ENCODE assay signal across 10 cellular contexts in the genomic region with DNA sequence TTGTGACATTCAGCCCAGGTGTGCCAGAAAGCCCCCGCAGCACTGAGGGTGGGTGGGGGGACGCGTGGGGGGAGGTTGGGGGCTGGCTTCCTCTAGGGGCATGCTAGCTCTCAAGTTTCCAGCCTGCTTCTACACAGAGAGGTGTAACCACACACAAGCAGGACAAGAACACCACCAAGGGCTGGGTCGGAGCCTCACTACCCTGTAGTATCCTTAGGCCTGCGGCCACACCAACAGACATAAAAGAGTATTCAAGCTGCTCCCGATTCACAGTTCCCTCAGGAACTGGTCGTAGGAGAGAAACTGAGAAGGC. TPM values are rescaled to one million over a fixed set of nuclear protein-coding genes. Genes with fewer than 3 reads are reported as not detected.
A peak's percentile ranks its signal among the peaks of the same experiment; 100 is the strongest.
DNase-seq lines count a peak whose midpoint lies in the region; ATAC-seq and TF ChIP-seq lines count a peak whose summit lies in the region.
"Had no signal": no experiment of that assay in that cellular context is flagged by ENCODE, and none has a peak within 500 bp of the region (broad histone marks: within the 10 kb centered on the region; RNA-seq: fewer than 3 reads in every experiment).

No MANE protein-coding gene starts in this region.

- H3K79me2 ChIP-seq in mammary epithelial cell (ENCODE audit: insufficient read depth, low read length) (peaks cover 66% of the 10 kb centered on the region), mesendoderm (ENCODE audit: control insufficient read depth, insufficient read depth, low read length) (peaks cover 45% of the 10 kb centered on the region), PC-9 (ENCODE audit: low read depth) (peaks cover 35% of the 10 kb centered on the region)

- no peak overlapping the region for H2BK15ac ChIP-seq in mesendoderm (replicated peaks; ENCODE audit: low read depth)

- H2BK120ac ChIP-seq in mesendoderm (ENCODE audit: low read depth, low read length): no peak overlapping the region

- H3K4me2 ChIP-seq in mammary epithelial cell (ENCODE audit: insufficient read depth, low read depth, low read length) (peak overlapping the region; percentile 86), mesendoderm (ENCODE audit: low read length) (peak overlapping the region; percentile 73), PC-9 (no peak overlapping the region)

- H3K27me3 ChIP-seq in right atrium auricular region: no peaks in the 10 kb centered on the region
- H3K27me3 ChIP-seq in mammary epithelial cell (ENCODE audit: insufficient read depth, low read length): no peaks in the 10 kb centered on the region
- no peaks in the 10 kb centered on the region for H3K27me3 ChIP-seq in mesendoderm (ENCODE audit: insufficient read depth, low read length, poor library complexity)
- no peaks in the 10 kb centered on the region for H3K27me3 ChIP-seq in PC-9 (ENCODE audit: insufficient read depth, low read depth)

- no peak overlapping the region for H4K5ac ChIP-seq in mesendoderm (ENCODE audit: low read length)

- 73% methylated on average over 3 of the region's 7 CpGs for WGBS in mammary epithelial cell (ENCODE audit: low coverage, missing lambda C conversion rate)
- WGBS in mesendoderm (ENCODE audit: extremely low coverage, insufficient coverage, low lambda C conversion rate): no CpG with 5 or more reads among the region's 7 CpGs

- H4K20me1 ChIP-seq in mammary epithelial cell (ENCODE audit: insufficient read depth, low read length): no peaks in the 10 kb centered on the region
- H4K20me1 ChIP-seq in PC-9 (ENCODE audit: insufficient read depth): no peaks in the 10 kb centered on the region; the same call in 1 of the 2 replicates

- H3K9me3 ChIP-seq in right atrium auricular region: no peaks in the 10 kb centered on the region
- no peaks in the 10 kb centered on the region for H3K9me3 ChIP-seq in mammary epithelial cell (replicated peaks; ENCODE audit: insufficient read depth, low read length)
- no peaks in the 10 kb centered on the region for H3K9me3 ChIP-seq in PC-9 (ENCODE audit: insufficient read depth, low read depth)

- H3K4me1 ChIP-seq in right atrium auricular region: peaks cover 0 to 53% of the 10 kb centered on the region in 2 donors
- H3K4me1 ChIP-seq in mammary epithelial cell (ENCODE audit: insufficient read depth, low read length): peaks cover 10% of the 10 kb centered on the region
- H3K4me1 ChIP-seq in mesendoderm (ENCODE audit: control insufficient read depth, low read depth, low read length): peaks cover 5% of the 10 kb centered on the region
- H3K4me1 ChIP-seq in PC-9 (replicated peaks; ENCODE audit: insufficient read depth): peaks cover 41% of the 10 kb centered on the region

- dilution Hi-C loops in mammary epithelial cell (cut with HindIII; ENCODE audit: low sequenced_read_pairs): loop anchor here (5.0 kb wide), 2 partner anchors 50 to 100 kb away; no protein-coding TSS in a partner anchor

- H3K56ac ChIP-seq in mesendoderm (ENCODE audit: low read length): peak overlapping the region; percentile 83

- CTCF ChIA-PET in mammary epithelial cell (lab: Charles Lee; ENCODE audit: low non-redundant PET): interaction anchor here (0.5 to 0.7 kb wide), 2 partner anchors 65 to 109 kb away, joined by 3 to 6 read pairs; no protein-coding TSS in a partner anchor
- CTCF ChIA-PET in PC-9 (lab: Charles Lee): no interaction called here

- H3K27ac ChIP-seq in right atrium auricular region: peak overlapping the region; percentile 93 to 100
- no peak overlapping the region for H3K27ac ChIP-seq in mammary epithelial cell (ENCODE audit: insufficient read depth, low read depth, low read length)
- peak overlapping the region; percentile 71 for H3K27ac ChIP-seq in mesendoderm (ENCODE audit: low read depth, low read length)
- H3K27ac ChIP-seq in PC-9: no peak overlapping the region

- H4K8ac ChIP-seq in mesendoderm (ENCODE audit: low read depth, low read length): no peak overlapping the region

- H3K18ac ChIP-seq in mesendoderm (ENCODE audit: low read length): peak overlapping the region; percentile 3

- intact Hi-C loops in cardiac septum (cut with DNase I): no loop called here
- intact Hi-C loops in mammary epithelial cell (cut with micrococcal nuclease): loop anchor here (1.0 to 5.0 kb wide), 2 partner anchors 15 to 55 kb away; no protein-coding TSS in a partner anchor
- intact Hi-C loops in PC-9 (cut with micrococcal nuclease; ENCODE audit: unreplicated experiment): loop anchor here (5.0 kb wide), 1 partner anchor 325 kb away; no protein-coding TSS in a partner anchor

- H2AK5ac ChIP-seq in mesendoderm (ENCODE audit: low read length): no peak overlapping the region

- POLR2A ChIA-PET in PC-9 (lab: Charles Lee; ENCODE audit: unreplicated experiment): no interaction called here

- H3K36me3 ChIP-seq in right atrium auricular region: no peaks in the 10 kb centered on the region
- H3K36me3 ChIP-seq in mammary epithelial cell (ENCODE audit: insufficient read depth, low read length): no peaks in the 10 kb centered on the region
- H3K36me3 ChIP-seq in mesendoderm (ENCODE audit: control insufficient read depth, insufficient read depth, low read length): no peaks in the 10 kb centered on the region
- no peaks in the 10 kb centered on the region; the same call in 1 of the 2 replicates for H3K36me3 ChIP-seq in PC-9 (ENCODE audit: low read depth)

- H3K4ac ChIP-seq in mesendoderm (ENCODE audit: low read depth, low read length): peak overlapping the region; percentile 17

- peak overlapping the region; percentile 47 for H2AFZ ChIP-seq in mammary epithelial cell (ENCODE audit: low read depth, low read length)
- no peak overlapping the region for H2AFZ ChIP-seq in PC-9

- H3K23ac ChIP-seq in mesendoderm (ENCODE audit: low read length): no peak overlapping the region

- peaks cover 8% of the 10 kb centered on the region; the same call in 1 of the 2 replicates for H3F3A ChIP-seq in PC-9 (ENCODE audit: insufficient read depth, low read depth)

- no peak for ATAC-seq in GM18909 (IDR thresholded peaks at IDR 0.05; ENCODE audit: poor library complexity, unreplicated experiment)
- ATAC-seq in HG03521 (IDR thresholded peaks at IDR 0.05; ENCODE audit: unreplicated experiment): no peak
- ATAC-seq: GM12878; stimulated activated naive B cell treated with anti-CD40 and anti-IgM and Interleukin-4, amounts not matched to agents 10 μg/mL and 1 μg/mL and 100 μg/mL, for 72 hours had no signal

- BruUV-seq in mammary epithelial cell (replicated peaks; lab: Mats Ljungman, UMichigan): no TSS peak
- no TSS peak for BruUV-seq in PC-9 (replicated peaks; lab: Mats Ljungman, UMichigan)

- H3K9me2 ChIP-seq in PC-9 (ENCODE audit: insufficient read depth): no peaks in the 10 kb centered on the region

- in situ Hi-C loops in mammary epithelial cell (cut with MboI; ENCODE audit: low sequenced_read_pairs in 2 of 2): no loop called here

- peaks cover 7% of the 10 kb centered on the region for H3K79me1 ChIP-seq in mesendoderm (ENCODE audit: low read length)

- H3K9ac ChIP-seq in mammary epithelial cell (ENCODE audit: insufficient read depth, low read length): no peak overlapping the region
- H3K9ac ChIP-seq in mesendoderm (ENCODE audit: low read length): peak overlapping the region; percentile 70

- H3K4me3 ChIP-seq in right atrium auricular region (peak overlapping the region in 1 of 2 donors; percentile 68), mammary epithelial cell (replicated peaks in 1 of 3; ENCODE audit: insufficient read depth in 1 of 3, low read depth in 2 of 3, low read length in 3 of 3) (peak overlapping the region in 1 of 3 experiments; percentile 72), mesendoderm (ENCODE audit: low read length) (no peak overlapping the region), PC-9 (no peak overlapping the region)

- no peak for DNase-seq in right atrium auricular region (ENCODE audit: low spot score)
- no peak for DNase-seq in cardiac septum (ENCODE audit: low spot score)
- no peak for DNase-seq in mammary epithelial cell
- DNase-seq in mesendoderm: no peak
- no peak for DNase-seq in RKO (ENCODE audit: low spot score)
- no peak for DNase-seq in PC-9
- DNase-seq: stimulated activated naive B cell treated with anti-CD40 and anti-IgM and Interleukin-4, amounts not matched to agents 10 μg/mL and 1 μg/mL and 100 μg/mL, for 72 hours had no signal

- no peak for TF ChIP-seq CTCF in right atrium auricular region (IDR thresholded peaks at IDR 0.05)
- no peak for TF ChIP-seq CTCF in mammary epithelial cell (conservative IDR thresholded peaks at IDR 0.05 in 1 of 2, IDR thresholded peaks at IDR 0.05 in 1 of 2; ENCODE audit: extremely low read depth in 1 of 2, insufficient read depth in 1 of 2, low read depth in 1 of 2, low read length in 2 of 2)
- no peak for TF ChIP-seq CTCF in PC-9 (conservative IDR thresholded peaks at IDR 0.05)

- H2BK5ac ChIP-seq in mesendoderm (ENCODE audit: low read length): no peak overlapping the region

RNA-seq across cellular contexts. Expression of a gene that starts 1.8 kb away (rescaled TPM):
- total RNA-seq in right atrium auricular region (10 to 100 TPM; 19.1 to 28.0 TPM), cardiac septum (111 TPM), mammary epithelial cell (10 to 100 TPM; 15.2 to 24.9 TPM), PC-9 (2021) (13.8 and 17.1 TPM in 2 replicates)
- 7.3 TPM for polyA plus RNA-seq in mammary epithelial cell
- polyA minus RNA-seq in mammary epithelial cell: 25.9 TPM
- 38.4 TPM for polyA plus RNA-seq in mesendoderm (2013, experiment 1 of 2)
- 41.2 TPM for polyA plus RNA-seq in mesendoderm (2013, experiment 2 of 2)

Comparison
In these comparisons a context has a peak if more than half of its experiments do, and no peak if none do; other contexts are left out.
1. H3K27ac ChIP-seq: peak in right atrium auricular region (2 of 2) and mesendoderm (single experiment); none in mammary epithelial cell (single experiment) and PC-9 (single experiment).